10 cellular contexts compared by ENCODE assay signal in the genomic region with DNA sequence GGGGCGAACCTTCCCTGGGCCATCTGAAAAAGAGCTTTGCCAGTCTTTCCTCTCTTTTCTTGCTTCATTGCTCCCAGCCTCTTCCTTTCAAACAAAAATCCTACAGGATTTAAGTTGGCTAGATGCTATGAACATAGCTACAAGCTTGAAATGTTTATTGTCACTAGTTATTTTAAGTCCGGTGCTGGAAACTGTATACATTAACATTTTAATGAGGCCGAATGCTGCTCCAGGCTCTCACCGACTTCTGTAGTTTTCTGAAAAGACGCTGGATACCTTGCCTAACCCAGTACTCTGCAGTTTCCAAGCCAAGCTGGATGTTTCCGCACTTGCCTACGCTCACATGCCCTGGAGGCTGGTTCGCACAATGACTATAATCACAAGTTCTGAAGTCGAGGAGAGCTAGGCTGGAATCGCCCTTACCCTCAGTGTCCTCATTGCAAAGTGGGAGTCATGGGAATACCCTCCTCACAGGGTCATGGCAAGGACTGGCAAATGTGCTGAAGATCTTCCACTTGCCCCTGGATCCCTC. TPM values are rescaled to one million over a fixed set of nuclear protein-coding genes. Genes with fewer than 3 reads are reported as not detected.
A peak's percentile ranks its signal among the peaks of the same experiment; 100 is the strongest.
DNase-seq lines count a peak whose midpoint lies in the region; ATAC-seq and FAIRE-seq lines count a peak whose summit lies in the region.
"Had no signal": no experiment of that assay in that cellular context is flagged by ENCODE, and none has a peak within 500 bp of the region (broad histone marks: within the 10 kb centered on the region; RNA-seq: fewer than 3 reads in every experiment).

No MANE protein-coding gene starts in this region.

- H3K4me3 Mint-ChIP-seq in activated T-helper 17 cell treated with anti-CD3 and anti-CD28 coated beads, Interleukin-2, amount 50 U/mL, for 72 hours: peak overlapping the region; percentile 65

- H3K4me1 Mint-ChIP-seq in activated T-helper 17 cell treated with anti-CD3 and anti-CD28 coated beads, Interleukin-2, amount 50 U/mL, for 72 hours: peaks cover 30% of the 10 kb centered on the region

- H3K9ac ChIP-seq in skeletal muscle satellite cell (ENCODE audit: low read depth, low read length): peak overlapping the region; percentile 82

- H3K4me2 ChIP-seq in skeletal muscle satellite cell (ENCODE audit: low read length): peak overlapping the region; percentile 70

- H3K9me3 ChIP-seq in HAP-1: no peaks in the 10 kb centered on the region
- H3K9me3 ChIP-seq in skeletal muscle satellite cell (replicated peaks; ENCODE audit: low read length): no peaks in the 10 kb centered on the region

- H3K36me3 Mint-ChIP-seq in activated T-helper 17 cell treated with anti-CD3 and anti-CD28 coated beads, Interleukin-2, amount 50 U/mL, for 72 hours (ENCODE audit: low read depth): no peaks in the 10 kb centered on the region
- H3K36me3 Mint-ChIP-seq: IgD-negative memory B cell had no signal

- no peaks in the 10 kb centered on the region for H3K9me3 Mint-ChIP-seq in activated T-helper 17 cell treated with anti-CD3 and anti-CD28 coated beads, Interleukin-2, amount 50 U/mL, for 72 hours
- H3K9me3 Mint-ChIP-seq: IgD-negative memory B cell had no signal

- peak overlapping the region; percentile 15 for H3K4me3 ChIP-seq in HAP-1
- peak overlapping the region; percentile 25 for H3K4me3 ChIP-seq in skeletal muscle satellite cell (ENCODE audit: low read length)

- no peak overlapping the region for H3K27ac Mint-ChIP-seq in activated T-helper 17 cell treated with anti-CD3 and anti-CD28 coated beads, Interleukin-2, amount 50 U/mL, for 72 hours

- H3K36me3 ChIP-seq in HAP-1 (replicated peaks): no peaks in the 10 kb centered on the region
- H3K36me3 ChIP-seq in skeletal muscle satellite cell (ENCODE audit: insufficient read depth, low read length): peaks cover 65% of the 10 kb centered on the region

- H3K4me1 ChIP-seq in HAP-1 (peaks cover 22% of the 10 kb centered on the region), skeletal muscle satellite cell (ENCODE audit: control insufficient read depth, insufficient read depth, low read length) (peaks cover 88% of the 10 kb centered on the region)

- H3K27me3 ChIP-seq in HAP-1 (ENCODE audit: low read depth): no peaks in the 10 kb centered on the region
- H3K27me3 ChIP-seq in skeletal muscle satellite cell (ENCODE audit: control insufficient read depth, insufficient read depth, low read length): no peaks in the 10 kb centered on the region

- no peak for ATAC-seq in activated T-helper 17 cell treated with anti-CD3 and anti-CD28 coated beads, Interleukin-2, amount 50 U/mL, for 72 hours (replicated peaks)

- in situ Hi-C loops in HAP-1 (cut with MboI; ENCODE audit: low sequenced_read_pairs): no loop called here

- H3K27me3 Mint-ChIP-seq in activated T-helper 17 cell treated with anti-CD3 and anti-CD28 coated beads, Interleukin-2, amount 50 U/mL, for 72 hours: peaks cover 4% of the 10 kb centered on the region

- DNase-seq in HAP-1 (ENCODE audit: low spot score in 2 of 2): peak; percentile 26 to 59
- DNase-seq in inferior parietal cortex (ENCODE audit: extremely low spot score): peak; percentile 25
- DNase-seq in frontal cortex (ENCODE audit: low spot score in 2 of 2): no peak
- no peak for DNase-seq in NCI-H1930 (lab: John Stamatoyannopoulos, UW)
- DNase-seq in OCI-M2 (lab: John Stamatoyannopoulos, UW; ENCODE audit: unreplicated experiment): no peak
- no peak for DNase-seq in NCI-H187 treated with DMSO at 0.1 percent for 48 hours (lab: John Stamatoyannopoulos, UW)

- no peak for FAIRE-seq in frontal cortex (lab: Jason Lieb, UNC)
- FAIRE-seq: H54 had no signal

RNA-seq across cellular contexts. Expression of a gene that starts 39.1 kb away (rescaled TPM):
- total RNA-seq in activated T-helper 17 cell treated with anti-CD3 and anti-CD28 coated beads, Interleukin-2, amount 50 U/mL, for 72 hours: under 1 TPM in 1 of 2 donors, not detected in 1; 0.03 TPM
- total RNA-seq in skeletal muscle satellite cell (2012; rRNA removed): 59.3 and 119 TPM in 2 replicates
- total RNA-seq in frontal cortex: 1.2 TPM

Comparison
In these comparisons a context has a peak if more than half of its experiments do, and no peak if none do; other contexts are left out.
1. DNase-seq: peak in HAP-1 (2 of 2) and inferior parietal cortex (single experiment); none in frontal cortex (0 of 2), NCI-H1930 (0 of 2), OCI-M2 (single experiment) and NCI-H187 treated with DMSO at 0.1 percent for 48 hours (single experiment).